In the genomic region with DNA sequence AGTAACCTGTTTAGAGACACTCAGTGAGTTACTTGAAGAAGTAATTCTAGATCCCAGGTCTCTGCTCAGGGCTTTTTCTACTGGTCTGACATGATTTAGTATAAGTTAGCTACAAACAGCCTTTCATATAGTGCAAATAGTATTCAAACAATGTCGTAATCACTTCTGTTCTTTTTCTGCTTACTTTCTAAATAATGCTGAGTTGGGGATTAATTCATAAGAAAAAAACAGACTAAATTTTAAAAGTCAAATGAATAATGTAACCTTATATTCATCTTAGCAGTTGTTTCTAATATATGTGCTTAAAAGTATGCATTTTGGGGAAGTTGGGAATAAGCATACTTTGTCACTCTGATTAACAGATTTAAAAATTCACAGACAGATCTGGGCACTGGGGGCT, we compare ENCODE assay signal across 24 cellular contexts.
"Had no signal": no experiment of that assay in that cellular context is flagged by ENCODE, and none has a peak within 500 bp of the region (broad histone marks: within the 10 kb centered on the region; RNA-seq: fewer than 3 reads in every experiment).

No MANE protein-coding gene starts in this region.

- H3K27me3 ChIP-seq: ascending aorta, gastroesophageal sphincter, heart left ventricle, stomach, vagina had no signal

- H3K4me3 ChIP-seq: ascending aorta, gastroesophageal sphincter, heart left ventricle, lung, psoas muscle, skin epidermis, stomach, vagina had no signal

- H3K4me3 Mint-ChIP-seq: activated naive CD4-positive, alpha-beta T cell treated with anti-CD3 and anti-CD28 coated beads, Interleukin-2, amount 10 ng/mL, durations not matched to agents 7 days and 5 days; activated naive CD8-positive, alpha-beta T cell treated with anti-CD3 and anti-CD28 coated beads, Interleukin-2, amount 50 U/mL, for 24 hours; activated T-cell treated with anti-CD3 and anti-CD28 coated beads, Interleukin-2, amount 50 U/mL, for 4 hours; central memory CD8-positive, alpha-beta T cell; neural crest cell had no signal

- H3K36me3 ChIP-seq: ascending aorta, gastroesophageal sphincter, vagina had no signal

- ATAC-seq: activated naive CD8-positive, alpha-beta T cell treated with anti-CD3 and anti-CD28 coated beads, Interleukin-2, amount 50 U/mL, for 24 hours; activated T-cell treated with anti-CD3 and anti-CD28 coated beads, Interleukin-2, amount 50 U/mL, for 4 hours; esophagus mucosa; gastroesophageal sphincter; heart left ventricle; left lobe of liver; psoas muscle; right cardiac atrium had no signal

- H3K9me3 Mint-ChIP-seq: activated naive CD8-positive, alpha-beta T cell treated with anti-CD3 and anti-CD28 coated beads, Interleukin-2, amount 50 U/mL, for 24 hours; activated T-cell treated with anti-CD3 and anti-CD28 coated beads, Interleukin-2, amount 50 U/mL, for 4 hours; central memory CD8-positive, alpha-beta T cell had no signal

- DNase-seq: activated CD4-positive, alpha-beta T cell treated with anti-CD3 and anti-CD28 coated beads, Interleukin-2, amount 50 U/mL, for 1 hour; activated CD8-positive, alpha-beta memory T cell treated with anti-CD3 and anti-CD28 coated beads, Interleukin-2, amount 50 U/mL, for 4 hours; activated effector memory CD4-positive, alpha-beta T cell treated with Interleukin-2 at 50 U/mL for 16 hours; activated naive CD4-positive, alpha-beta T cell treated with anti-CD3 and anti-CD28 coated beads, Interleukin-2, amount 10 ng/mL, durations not matched to agents 7 days and 5 days; activated naive CD8-positive, alpha-beta T cell treated with anti-CD3 and anti-CD28 coated beads, Interleukin-2, amount 50 U/mL, for 24 hours; activated T-cell treated with anti-CD3 and anti-CD28 coated beads, Interleukin-2, amount 50 U/mL, for 4 hours; cortex of kidney; heart left ventricle; kidney; midbrain; psoas muscle; right cardiac atrium; stimulated activated CD4-positive, alpha-beta T cell treated with anti-CD3 and anti-CD28 coated beads, Interleukin-15, amount 100 ng/mL, for 24 hours; stimulated activated CD4-positive, alpha-beta T cell treated with anti-CD3 and anti-CD28 coated beads, Interleukin-4, amount 100 ng/mL, for 1 hour; stomach had no signal

- H3K4me1 ChIP-seq: ascending aorta, gastroesophageal sphincter, psoas muscle, vagina had no signal

- H3K27me3 Mint-ChIP-seq: activated naive CD4-positive, alpha-beta T cell treated with anti-CD3 and anti-CD28 coated beads, Interleukin-2, amount 10 ng/mL, durations not matched to agents 7 days and 5 days; activated naive CD8-positive, alpha-beta T cell treated with anti-CD3 and anti-CD28 coated beads, Interleukin-2, amount 50 U/mL, for 24 hours; central memory CD8-positive, alpha-beta T cell had no signal

- H3K27ac Mint-ChIP-seq: activated naive CD4-positive, alpha-beta T cell treated with anti-CD3 and anti-CD28 coated beads, Interleukin-2, amount 10 ng/mL, durations not matched to agents 7 days and 5 days; activated naive CD8-positive, alpha-beta T cell treated with anti-CD3 and anti-CD28 coated beads, Interleukin-2, amount 50 U/mL, for 24 hours had no signal

- H3K9me3 ChIP-seq: ascending aorta, gastroesophageal sphincter, heart left ventricle, psoas muscle, stomach, vagina had no signal

- H3K27ac ChIP-seq: ascending aorta, gastroesophageal sphincter, heart left ventricle, psoas muscle, skin epidermis, stomach, vagina had no signal
